In genomic region chr17:27793168-27793905, GRCh38 we compare ENCODE assay signal across 1 cellular context.
TF ChIP-seq lines count a peak whose summit lies in the region.

No MANE protein-coding gene starts in this region.

TF ChIP-seq in HEK293, 187 proteins besides CTCF, POLR2A, EP300 and RAD21 (continued from another document and continues in another):
- no peak for TF ChIP-seq BCL11A (tag by site-specific recombination; IDR thresholded peaks at IDR 0.05; ENCODE audit: low read depth)
- TF ChIP-seq ZNF544 (tag by site-specific recombination; IDR thresholded peaks at IDR 0.05) = no peak
- TF ChIP-seq BCL6B (tag by site-specific recombination; IDR thresholded peaks at IDR 0.05) = no peak
- TF ChIP-seq ZNF433 (tag by site-specific recombination; IDR thresholded peaks at IDR 0.05; ENCODE audit: low read depth) = no peak
- TF ChIP-seq ZNF10 (tag by site-specific recombination; IDR thresholded peaks at IDR 0.05) = no peak
- TF ChIP-seq, protein P1, sequence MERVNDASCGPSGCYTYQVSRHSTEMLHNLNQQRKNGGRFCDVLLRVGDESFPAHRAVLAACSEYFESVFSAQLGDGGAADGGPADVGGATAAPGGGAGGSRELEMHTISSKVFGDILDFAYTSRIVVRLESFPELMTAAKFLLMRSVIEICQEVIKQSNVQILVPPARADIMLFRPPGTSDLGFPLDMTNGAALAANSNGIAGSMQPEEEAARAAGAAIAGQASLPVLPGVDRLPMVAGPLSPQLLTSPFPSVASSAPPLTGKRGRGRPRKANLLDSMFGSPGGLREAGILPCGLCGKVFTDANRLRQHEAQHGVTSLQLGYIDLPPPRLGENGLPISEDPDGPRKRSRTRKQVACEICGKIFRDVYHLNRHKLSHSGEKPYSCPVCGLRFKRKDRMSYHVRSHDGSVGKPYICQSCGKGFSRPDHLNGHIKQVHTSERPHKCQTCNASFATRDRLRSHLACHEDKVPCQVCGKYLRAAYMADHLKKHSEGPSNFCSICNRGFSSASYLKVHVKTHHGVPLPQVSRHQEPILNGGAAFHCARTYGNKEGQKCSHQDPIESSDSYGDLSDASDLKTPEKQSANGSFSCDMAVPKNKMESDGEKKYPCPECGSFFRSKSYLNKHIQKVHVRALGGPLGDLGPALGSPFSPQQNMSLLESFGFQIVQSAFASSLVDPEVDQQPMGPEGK (tag by site-specific recombination; IDR thresholded peaks at IDR 0.05) = peak; percentile 77
- no peak for TF ChIP-seq ZNF211 (tag by site-specific recombination; IDR thresholded peaks at IDR 0.05; ENCODE audit: low read depth)
- TF ChIP-seq ZBTB1 (tag by site-specific recombination; IDR thresholded peaks at IDR 0.05) = no peak
- TF ChIP-seq WT1 (tag by site-specific recombination; IDR thresholded peaks at IDR 0.05) = no peak
- no peak for TF ChIP-seq SETDB1 (IDR thresholded peaks at IDR 0.05; ENCODE audit: insufficient read length, low read length)
- peak; percentile 50; the same call in 1 of the 2 replicates for TF ChIP-seq SP3 (tag by site-specific recombination; IDR thresholded peaks at IDR 0.05)
- TF ChIP-seq ZNF214 (tag by site-specific recombination; IDR thresholded peaks at IDR 0.05; ENCODE audit: borderline replicate concordance) = no peak
- no peak for TF ChIP-seq ZNF830 (tag by site-specific recombination; IDR thresholded peaks at IDR 0.05; ENCODE audit: low read depth)
- TF ChIP-seq ZNF146 (tag by site-specific recombination; IDR thresholded peaks at IDR 0.05) = no peak
- no peak for TF ChIP-seq ZBTB48 (tag by site-specific recombination; IDR thresholded peaks at IDR 0.05)
- no peak for TF ChIP-seq ZNF391 (tag by site-specific recombination; IDR thresholded peaks at IDR 0.05; ENCODE audit: borderline replicate concordance, low read depth)
- peak; percentile 83 for TF ChIP-seq ZFHX2 (tag by site-specific recombination; conservative IDR thresholded peaks at IDR 0.05)
- TF ChIP-seq ZNF585B (tag by site-specific recombination; IDR thresholded peaks at IDR 0.05) = no peak
- TF ChIP-seq ZNF777 (tag by site-specific recombination; IDR thresholded peaks at IDR 0.05; ENCODE audit: borderline replicate concordance) = no peak
- TF ChIP-seq INSM2 (tag by site-specific recombination; IDR thresholded peaks at IDR 0.05) = no peak
- no peak for TF ChIP-seq ELK4 (IDR thresholded peaks at IDR 0.05; ENCODE audit: borderline replicate concordance, low read depth, low read length)
- no peak for TF ChIP-seq ZNF558 (tag by site-specific recombination; IDR thresholded peaks at IDR 0.05)
- no peak for TF ChIP-seq ZNF549 (tag by site-specific recombination; IDR thresholded peaks at IDR 0.05)
- TF ChIP-seq KLF8 (tag by site-specific recombination; IDR thresholded peaks at IDR 0.05) = no peak
- peak; percentile 59 for TF ChIP-seq ZBTB8A (tag by site-specific recombination; IDR thresholded peaks at IDR 0.05)
- TF ChIP-seq ZNF169 (tag by site-specific recombination; IDR thresholded peaks at IDR 0.05) = no peak
- no peak for TF ChIP-seq ZNF302 (tag by site-specific recombination; IDR thresholded peaks at IDR 0.05; ENCODE audit: low read depth)
- no peak for TF ChIP-seq ZNF837 (tag by site-specific recombination; IDR thresholded peaks at IDR 0.05)
- peak; percentile 72 for TF ChIP-seq ZSCAN30 (tag by site-specific recombination; IDR thresholded peaks at IDR 0.05)
- TF ChIP-seq ZNF132 (tag by site-specific recombination; IDR thresholded peaks at IDR 0.05; ENCODE audit: borderline replicate concordance) = no peak
- no peak for TF ChIP-seq ZFP41 (tag by site-specific recombination; IDR thresholded peaks at IDR 0.05; ENCODE audit: borderline replicate concordance)
- TF ChIP-seq KLF7 (tag by site-specific recombination; IDR thresholded peaks at IDR 0.05; ENCODE audit: borderline replicate concordance) = no peak
- no peak for TF ChIP-seq OSR2 (tag by site-specific recombination; IDR thresholded peaks at IDR 0.05)
- no peak for TF ChIP-seq TCF7L2 (IDR thresholded peaks at IDR 0.05; ENCODE audit: borderline replicate concordance, low read depth, low read length)
- no peak for TF ChIP-seq ZNF658 (tag by site-specific recombination; IDR thresholded peaks at IDR 0.05)
- TF ChIP-seq AEBP2 (tag by site-specific recombination; IDR thresholded peaks at IDR 0.05; ENCODE audit: borderline replicate concordance) = no peak
- no peak for TF ChIP-seq ZNF596 (tag by site-specific recombination; IDR thresholded peaks at IDR 0.05)
- no peak for TF ChIP-seq ZNF626 (tag by site-specific recombination; IDR thresholded peaks at IDR 0.05)
- TF ChIP-seq SCRT2 (tag by site-specific recombination; IDR thresholded peaks at IDR 0.05) = no peak
- TF ChIP-seq ZNF473 (tag by site-specific recombination; IDR thresholded peaks at IDR 0.05) = no peak
- TF ChIP-seq, protein P2, sequence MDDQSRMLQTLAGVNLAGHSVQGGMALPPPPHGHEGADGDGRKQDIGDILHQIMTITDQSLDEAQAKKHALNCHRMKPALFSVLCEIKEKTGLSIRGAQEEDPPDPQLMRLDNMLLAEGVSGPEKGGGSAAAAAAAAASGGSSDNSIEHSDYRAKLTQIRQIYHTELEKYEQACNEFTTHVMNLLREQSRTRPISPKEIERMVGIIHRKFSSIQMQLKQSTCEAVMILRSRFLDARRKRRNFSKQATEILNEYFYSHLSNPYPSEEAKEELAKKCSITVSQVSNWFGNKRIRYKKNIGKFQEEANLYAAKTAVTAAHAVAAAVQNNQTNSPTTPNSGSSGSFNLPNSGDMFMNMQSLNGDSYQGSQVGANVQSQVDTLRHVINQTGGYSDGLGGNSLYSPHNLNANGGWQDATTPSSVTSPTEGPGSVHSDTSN (CRISPR knock-in tag; IDR thresholded peaks at IDR 0.05) = 0 out of 2 replicates have a peak, but pooled peaks have one; percentile 52
- TF ChIP-seq GLI2 (tag by site-specific recombination; IDR thresholded peaks at IDR 0.05; ENCODE audit: borderline replicate concordance, low read depth) = no peak
- TF ChIP-seq ZNF398 (tag by site-specific recombination; IDR thresholded peaks at IDR 0.05) = no peak
- TF ChIP-seq, protein P3, sequence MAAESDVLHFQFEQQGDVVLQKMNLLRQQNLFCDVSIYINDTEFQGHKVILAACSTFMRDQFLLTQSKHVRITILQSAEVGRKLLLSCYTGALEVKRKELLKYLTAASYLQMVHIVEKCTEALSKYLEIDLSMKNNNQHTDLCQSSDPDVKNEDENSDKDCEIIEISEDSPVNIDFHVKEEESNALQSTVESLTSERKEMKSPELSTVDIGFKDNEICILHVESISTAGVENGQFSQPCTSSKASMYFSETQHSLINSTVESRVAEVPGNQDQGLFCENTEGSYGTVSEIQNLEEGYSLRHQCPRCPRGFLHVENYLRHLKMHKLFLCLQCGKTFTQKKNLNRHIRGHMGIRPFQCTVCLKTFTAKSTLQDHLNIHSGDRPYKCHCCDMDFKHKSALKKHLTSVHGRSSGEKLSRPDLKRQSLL (tag by site-specific recombination; IDR thresholded peaks at IDR 0.05) = no peak
- peak; percentile 69 for TF ChIP-seq ZBTB26 (tag by site-specific recombination; optimal IDR thresholded peaks at IDR 0.05)
- TF ChIP-seq ZNF548 (tag by site-specific recombination; IDR thresholded peaks at IDR 0.05) = no peak
- no peak for TF ChIP-seq REPIN1 (tag by site-specific recombination; IDR thresholded peaks at IDR 0.05; ENCODE audit: low read depth)
- TF ChIP-seq, protein P4, sequence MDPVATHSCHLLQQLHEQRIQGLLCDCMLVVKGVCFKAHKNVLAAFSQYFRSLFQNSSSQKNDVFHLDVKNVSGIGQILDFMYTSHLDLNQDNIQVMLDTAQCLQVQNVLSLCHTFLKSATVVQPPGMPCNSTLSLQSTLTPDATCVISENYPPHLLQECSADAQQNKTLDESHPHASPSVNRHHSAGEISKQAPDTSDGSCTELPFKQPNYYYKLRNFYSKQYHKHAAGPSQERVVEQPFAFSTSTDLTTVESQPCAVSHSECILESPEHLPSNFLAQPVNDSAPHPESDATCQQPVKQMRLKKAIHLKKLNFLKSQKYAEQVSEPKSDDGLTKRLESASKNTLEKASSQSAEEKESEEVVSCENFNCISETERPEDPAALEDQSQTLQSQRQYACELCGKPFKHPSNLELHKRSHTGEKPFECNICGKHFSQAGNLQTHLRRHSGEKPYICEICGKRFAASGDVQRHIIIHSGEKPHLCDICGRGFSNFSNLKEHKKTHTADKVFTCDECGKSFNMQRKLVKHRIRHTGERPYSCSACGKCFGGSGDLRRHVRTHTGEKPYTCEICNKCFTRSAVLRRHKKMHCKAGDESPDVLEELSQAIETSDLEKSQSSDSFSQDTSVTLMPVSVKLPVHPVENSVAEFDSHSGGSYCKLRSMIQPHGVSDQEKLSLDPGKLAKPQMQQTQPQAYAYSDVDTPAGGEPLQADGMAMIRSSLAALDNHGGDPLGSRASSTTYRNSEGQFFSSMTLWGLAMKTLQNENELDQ (tag by site-specific recombination; IDR thresholded peaks at IDR 0.05; ENCODE audit: low read depth) = no peak
- TF ChIP-seq MZF1 (tag by site-specific recombination; IDR thresholded peaks at IDR 0.05; ENCODE audit: borderline replicate concordance) = no peak
- no peak for TF ChIP-seq ZNF514 (tag by site-specific recombination; IDR thresholded peaks at IDR 0.05)
- TF ChIP-seq ZNF768 (tag by site-specific recombination; IDR thresholded peaks at IDR 0.05) = no peak
- no peak for TF ChIP-seq KLF16 (tag by site-specific recombination; IDR thresholded peaks at IDR 0.05)
- no peak for TF ChIP-seq ZNF48 (tag by site-specific recombination; IDR thresholded peaks at IDR 0.05)
